15 cellular contexts compared by ENCODE assay signal in the genomic region with DNA sequence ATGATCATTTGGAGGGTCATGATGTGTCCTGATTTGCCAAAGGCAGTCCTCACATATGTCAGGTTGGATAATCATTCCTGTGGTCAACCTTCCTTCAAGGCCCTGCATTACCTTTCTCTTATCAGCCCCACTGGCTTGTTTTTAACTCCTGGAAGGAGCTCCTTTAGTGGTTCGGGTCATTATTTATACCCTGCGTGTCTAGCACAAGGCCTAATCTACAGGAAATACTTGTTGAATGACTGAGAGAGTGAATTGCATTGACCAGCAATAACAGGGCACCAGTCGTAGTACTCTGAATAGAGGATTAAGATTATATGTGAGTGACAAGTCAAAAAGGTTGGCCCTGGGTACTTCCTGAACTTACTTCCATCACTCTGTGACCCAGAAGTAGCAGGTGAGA. TPM values are rescaled to one million over a fixed set of nuclear protein-coding genes. Genes with fewer than 3 reads are reported as not detected.
A peak's percentile ranks its signal among the peaks of the same experiment; 100 is the strongest.
DNase-seq lines count a peak whose midpoint lies in the region; ATAC-seq lines count a peak whose summit lies in the region.
"Had no signal": no experiment of that assay in that cellular context is flagged by ENCODE, and none has a peak within 500 bp of the region (broad histone marks: within the 10 kb centered on the region; RNA-seq: fewer than 3 reads in every experiment).

No MANE protein-coding gene starts in this region.

- ATAC-seq in T-helper 17 cell: no peak
- no peak for ATAC-seq in central memory CD8-positive, alpha-beta T cell (replicated peaks; ENCODE audit: extremely low read depth, poor library complexity, severe bottlenecking)
- ATAC-seq in stimulated activated effector memory CD8-positive, alpha-beta T cell treated with anti-CD3 and anti-CD28 coated beads, Interleukin-12 subunit alpha, Interleukin-12 subunit beta, amount 100 ng/mL, for 72 hours: no peak
- ATAC-seq: lower lobe of right lung; stimulated activated memory B cell treated with anti-CD40 and anti-IgM and Interleukin-4, amounts not matched to agents 10 μg/mL and 1 μg/mL and 100 μg/mL, for 72 hours had no signal

- H3K9me3 ChIP-seq in T-helper 17 cell (ENCODE audit: control insufficient read depth, low read length, poor library complexity, severe bottlenecking): no peaks in the 10 kb centered on the region
- H3K9me3 ChIP-seq: lower lobe of right lung had no signal

- no peaks in the 10 kb centered on the region for H3K9me3 Mint-ChIP-seq in activated naive CD4-positive, alpha-beta T cell treated with anti-CD3 and anti-CD28 coated beads, Interleukin-2, amount 10 ng/mL, durations not matched to agents 7 days and 5 days
- no peaks in the 10 kb centered on the region for H3K9me3 Mint-ChIP-seq in central memory CD8-positive, alpha-beta T cell
- H3K9me3 Mint-ChIP-seq in stimulated activated effector memory CD8-positive, alpha-beta T cell treated with anti-CD3 and anti-CD28 coated beads, Interleukin-12 subunit alpha, Interleukin-12 subunit beta, amount 100 ng/mL, for 72 hours: no peaks in the 10 kb centered on the region
- H3K9me3 Mint-ChIP-seq: stimulated activated memory B cell treated with anti-CD40 and anti-IgM and Interleukin-4, amounts not matched to agents 10 μg/mL and 1 μg/mL and 100 μg/mL, for 72 hours had no signal

- H3K4me3 Mint-ChIP-seq in activated naive CD4-positive, alpha-beta T cell treated with anti-CD3 and anti-CD28 coated beads, Interleukin-2, amount 10 ng/mL, durations not matched to agents 7 days and 5 days: peak overlapping the region; percentile 11
- H3K4me3 Mint-ChIP-seq in T-helper 17 cell: peak overlapping the region; percentile 91
- peak overlapping the region; percentile 96 for H3K4me3 Mint-ChIP-seq in central memory CD8-positive, alpha-beta T cell
- H3K4me3 Mint-ChIP-seq in stimulated activated effector memory CD8-positive, alpha-beta T cell treated with anti-CD3 and anti-CD28 coated beads, Interleukin-12 subunit alpha, Interleukin-12 subunit beta, amount 100 ng/mL, for 72 hours: peak overlapping the region; percentile 97
- H3K4me3 Mint-ChIP-seq: stimulated activated memory B cell treated with anti-CD40 and anti-IgM and Interleukin-4, amounts not matched to agents 10 μg/mL and 1 μg/mL and 100 μg/mL, for 72 hours had no signal

- H3K27me3 Mint-ChIP-seq in activated naive CD4-positive, alpha-beta T cell treated with anti-CD3 and anti-CD28 coated beads, Interleukin-2, amount 10 ng/mL, durations not matched to agents 7 days and 5 days: no peaks in the 10 kb centered on the region
- no peaks in the 10 kb centered on the region for H3K27me3 Mint-ChIP-seq in T-helper 17 cell
- no peaks in the 10 kb centered on the region for H3K27me3 Mint-ChIP-seq in central memory CD8-positive, alpha-beta T cell
- H3K27me3 Mint-ChIP-seq: stimulated activated memory B cell treated with anti-CD40 and anti-IgM and Interleukin-4, amounts not matched to agents 10 μg/mL and 1 μg/mL and 100 μg/mL, for 72 hours had no signal

- CTCF ChIA-PET in activated naive CD4-positive, alpha-beta T cell treated with anti-CD3 and anti-CD28 coated beads, Interleukin-2, amount 10 ng/mL, durations not matched to agents 7 days and 5 days (lab: Charles Lee): interaction anchor here (4.4 kb wide), 1 partner anchor 12 kb away, joined by 39 read pairs; no protein-coding TSS in a partner anchor

- DNase-seq in activated naive CD4-positive, alpha-beta T cell treated with anti-CD3 and anti-CD28 coated beads, Interleukin-2, amount 10 ng/mL, durations not matched to agents 7 days and 5 days: no peak
- DNase-seq in activated naive CD4-positive, alpha-beta T cell (lab: John Stamatoyannopoulos, UW): no peak
- DNase-seq in T-helper 17 cell: no peak
- no peak for DNase-seq in central memory CD8-positive, alpha-beta T cell (ENCODE audit: low spot score in 2 of 2)
- no peak for DNase-seq in stimulated activated effector memory CD8-positive, alpha-beta T cell treated with anti-CD3 and anti-CD28 coated beads, Interleukin-12 subunit alpha, Interleukin-12 subunit beta, amount 100 ng/mL, for 72 hours (ENCODE audit: low spot score in 2 of 2)
- DNase-seq in epidermal melanocyte (ENCODE audit: insufficient read length, low spot score): no peak
- no peak for DNase-seq in activated effector memory CD4-positive, alpha-beta T cell treated with anti-CD3 and anti-CD28 coated beads, Interleukin-2, amount 50 U/mL, for 16 hours
- no peak for DNase-seq in activated effector memory CD4-positive, alpha-beta T cell treated with Interleukin-2 at 50 U/mL for 16 hours
- DNase-seq: erythroblast; KBM-7; lower lobe of right lung; NCI-H2107; occipital lobe; stimulated activated CD4-positive, alpha-beta T cell treated with anti-CD3 and anti-CD28 coated beads, Interleukin-1b, Interleukin-23, amount 100 ng/mL, for 48 hours had no signal

- H3K36me3 Mint-ChIP-seq in activated naive CD4-positive, alpha-beta T cell treated with anti-CD3 and anti-CD28 coated beads, Interleukin-2, amount 10 ng/mL, durations not matched to agents 7 days and 5 days: peaks cover 25% of the 10 kb centered on the region
- peaks cover 3% of the 10 kb centered on the region for H3K36me3 Mint-ChIP-seq in T-helper 17 cell (ENCODE audit: low read depth)
- peaks cover 43% of the 10 kb centered on the region for H3K36me3 Mint-ChIP-seq in central memory CD8-positive, alpha-beta T cell (ENCODE audit: insufficient read depth)
- peaks cover 59% of the 10 kb centered on the region for H3K36me3 Mint-ChIP-seq in stimulated activated effector memory CD8-positive, alpha-beta T cell treated with anti-CD3 and anti-CD28 coated beads, Interleukin-12 subunit alpha, Interleukin-12 subunit beta, amount 100 ng/mL, for 72 hours
- H3K36me3 Mint-ChIP-seq: stimulated activated memory B cell treated with anti-CD40 and anti-IgM and Interleukin-4, amounts not matched to agents 10 μg/mL and 1 μg/mL and 100 μg/mL, for 72 hours had no signal

- peaks cover 67% of the 10 kb centered on the region for H3K4me1 Mint-ChIP-seq in activated naive CD4-positive, alpha-beta T cell treated with anti-CD3 and anti-CD28 coated beads, Interleukin-2, amount 10 ng/mL, durations not matched to agents 7 days and 5 days
- H3K4me1 Mint-ChIP-seq in T-helper 17 cell: peaks cover 58% of the 10 kb centered on the region
- peaks cover 80% of the 10 kb centered on the region for H3K4me1 Mint-ChIP-seq in central memory CD8-positive, alpha-beta T cell
- peaks cover 73% of the 10 kb centered on the region for H3K4me1 Mint-ChIP-seq in stimulated activated effector memory CD8-positive, alpha-beta T cell treated with anti-CD3 and anti-CD28 coated beads, Interleukin-12 subunit alpha, Interleukin-12 subunit beta, amount 100 ng/mL, for 72 hours

- peak overlapping the region; percentile 21 for H3K27ac Mint-ChIP-seq in activated naive CD4-positive, alpha-beta T cell treated with anti-CD3 and anti-CD28 coated beads, Interleukin-2, amount 10 ng/mL, durations not matched to agents 7 days and 5 days
- H3K27ac Mint-ChIP-seq in T-helper 17 cell: peak overlapping the region; percentile 94
- peak overlapping the region; percentile 99 for H3K27ac Mint-ChIP-seq in central memory CD8-positive, alpha-beta T cell (ENCODE audit: low read depth)
- H3K27ac Mint-ChIP-seq in stimulated activated effector memory CD8-positive, alpha-beta T cell treated with anti-CD3 and anti-CD28 coated beads, Interleukin-12 subunit alpha, Interleukin-12 subunit beta, amount 100 ng/mL, for 72 hours: peak overlapping the region; percentile 99

RNA-seq across cellular contexts. Expression of gene HIVEP2, which starts 4.5 kb away (rescaled TPM):
- total RNA-seq in T-helper 17 cell: 10 to 100 TPM; 73.6 to 78.6 TPM

Comparison
In these comparisons a context has a peak if more than half of its experiments do, and no peak if none do; other contexts are left out.
1. H3K27ac Mint-ChIP-seq: peak in every context shown above with its lines; median percentile 99 in central memory CD8-positive, alpha-beta T cell; 99 in stimulated activated effector memory CD8-positive, alpha-beta T cell treated with anti-CD3 and anti-CD28 coated beads, Interleukin-12 subunit alpha, Interleukin-12 subunit beta, amount 100 ng/mL, for 72 hours; 94 in T-helper 17 cell; 21 in activated naive CD4-positive, alpha-beta T cell treated with anti-CD3 and anti-CD28 coated beads, Interleukin-2, amount 10 ng/mL, durations not matched to agents 7 days and 5 days.
2. H3K4me3 Mint-ChIP-seq: peak in every context shown above with its lines; median percentile 97 in stimulated activated effector memory CD8-positive, alpha-beta T cell treated with anti-CD3 and anti-CD28 coated beads, Interleukin-12 subunit alpha, Interleukin-12 subunit beta, amount 100 ng/mL, for 72 hours; 96 in central memory CD8-positive, alpha-beta T cell; 91 in T-helper 17 cell; 11 in activated naive CD4-positive, alpha-beta T cell treated with anti-CD3 and anti-CD28 coated beads, Interleukin-2, amount 10 ng/mL, durations not matched to agents 7 days and 5 days.